Comparison of ENCODE assay signal across 8 cellular contexts in the genomic region with DNA sequence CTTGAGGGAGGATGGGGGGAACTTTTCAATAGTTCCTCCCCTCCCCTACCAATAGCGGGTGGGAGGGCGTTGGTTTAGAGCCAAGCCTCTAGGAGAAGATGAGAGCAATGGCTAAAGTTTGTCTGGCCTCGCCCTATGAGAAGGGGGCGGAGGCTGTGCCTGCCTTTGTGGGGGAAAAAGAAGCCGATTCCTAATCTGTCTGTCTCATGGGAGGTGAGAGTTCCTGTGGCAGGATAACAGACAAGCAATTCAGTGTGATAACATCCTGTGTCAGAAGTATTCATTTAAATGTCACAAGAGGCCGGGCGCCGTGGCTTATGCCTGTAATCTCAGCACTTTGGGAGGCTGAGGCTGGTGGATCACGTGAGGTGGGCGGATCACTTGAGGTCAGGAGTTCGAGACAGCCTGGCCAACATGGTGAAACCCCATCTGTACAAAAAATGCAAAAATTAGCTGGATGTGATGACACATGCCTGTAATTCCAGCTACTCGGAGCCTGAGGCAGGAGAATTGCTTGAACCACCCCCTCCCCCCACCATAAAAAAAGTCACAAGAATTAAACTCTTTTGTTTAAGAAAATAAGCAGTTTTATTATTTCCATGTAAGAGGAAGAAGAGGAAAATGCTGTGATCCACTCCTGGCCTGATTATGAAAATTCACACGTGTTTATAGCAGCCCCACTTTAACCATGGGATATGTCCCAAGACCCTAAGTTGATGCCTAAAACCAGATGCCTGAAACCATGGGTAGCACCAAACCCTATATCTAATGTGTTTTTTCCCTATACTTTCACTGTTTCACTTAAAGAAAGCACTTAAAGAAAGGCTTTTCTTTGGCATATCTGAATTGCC. TPM values are rescaled to one million over a fixed set of nuclear protein-coding genes. Genes with fewer than 3 reads are reported as not detected.
A peak's percentile ranks its signal among the peaks of the same experiment; 100 is the strongest.
DNase-seq lines count a peak whose midpoint lies in the region; ATAC-seq lines count a peak whose summit lies in the region.

No MANE protein-coding gene starts in this region.

- peak overlapping the region; percentile 93 for H3K9ac ChIP-seq in SK-N-MC (ENCODE audit: insufficient read length)
- peak overlapping the region; percentile 85 to 95 (median 95) for H3K9ac ChIP-seq in skeletal muscle tissue (ENCODE audit: low read depth in 1 of 3, low read length in 3 of 3)

- H3K4me1 ChIP-seq in right cardiac atrium (ENCODE audit: control insufficient read depth, insufficient read depth, low read length), result peaks cover 2% of the 10 kb centered on the region
- H3K4me1 ChIP-seq in skeletal muscle tissue (ENCODE audit: control insufficient read depth in 3 of 3, insufficient read depth in 3 of 3, low read length in 3 of 3), result peaks cover 25 to 50% (median 36%) of the 10 kb centered on the region in 3 donors

- peak overlapping the region; percentile 100 for H3K27ac Mint-ChIP-seq in activated naive CD4-positive, alpha-beta T cell treated with anti-CD3 and anti-CD28 coated beads, Interleukin-2, amount 50 U/mL, for 72 hours

- H3K4me3 ChIP-seq in SK-N-MC (peak overlapping the region; percentile 86), right cardiac atrium (ENCODE audit: low read length) (peak overlapping the region; percentile 94), skeletal muscle tissue (ENCODE audit: low read length in 3 of 3) (peak overlapping the region; percentile 57 to 93 (median 91))

- DNase-seq in GM03348 (ENCODE audit: low spot score) (peak; percentile 79), SK-N-MC (ENCODE audit: low read depth, low spot score) (no peak), right cardiac atrium (peak; percentile 86 to 92 (median 90)), SKM-1 treated with dmso at 0.1 percent for 144 hours (lab: John Stamatoyannopoulos, UW; ENCODE audit: unreplicated experiment) (no peak), 8988T (no peak)
- peak; percentile 82 to 94 for DNase-seq in activated naive CD4-positive, alpha-beta T cell treated with anti-CD3 and anti-CD28 coated beads, Interleukin-2, amount 50 U/mL, for 72 hours (ENCODE audit: low spot score in 2 of 2)

- WGBS in right cardiac atrium, result 16% methylated on average over 13 of the region's 13 CpGs

- no peaks in the 10 kb centered on the region for H3K9me3 ChIP-seq in SK-N-MC (ENCODE audit: low read depth, low read length)
- H3K9me3 ChIP-seq in right cardiac atrium (ENCODE audit: control insufficient read depth, low read length), result no peaks in the 10 kb centered on the region
- H3K9me3 ChIP-seq in skeletal muscle tissue (ENCODE audit: control insufficient read depth in 3 of 3, low read length in 3 of 3), result no peaks in the 10 kb centered on the region

- H3K27ac ChIP-seq in SK-N-MC (peak overlapping the region; percentile 89), right cardiac atrium (ENCODE audit: low read length) (peak overlapping the region; percentile 77), skeletal muscle tissue (ENCODE audit: low read depth, low read length) (peak overlapping the region; percentile 98)

- ATAC-seq in HG02885 (IDR thresholded peaks at IDR 0.05; ENCODE audit: poor library complexity, unreplicated experiment), result peak; percentile 48
- ATAC-seq in activated naive CD4-positive, alpha-beta T cell treated with anti-CD3 and anti-CD28 coated beads, Interleukin-2, amount 50 U/mL, for 72 hours, result peak; percentile 63 to 68
- peak; percentile 20 to 79 for ATAC-seq in right cardiac atrium

- H3K27me3 ChIP-seq in right cardiac atrium (ENCODE audit: control insufficient read depth, insufficient read depth), result no peaks in the 10 kb centered on the region
- no peaks in the 10 kb centered on the region for H3K27me3 ChIP-seq in skeletal muscle tissue (ENCODE audit: control insufficient read depth in 3 of 3, insufficient read depth in 3 of 3, low read length in 3 of 3)

- 0 out of 2 replicates have a peak, but pooled peaks cover 4% of the 10 kb centered on the region for H3K36me3 ChIP-seq in SK-N-MC (ENCODE audit: insufficient read depth, low read length)
- peaks cover 0 to 6% (median 2%) of the 10 kb centered on the region in 3 donors for H3K36me3 ChIP-seq in skeletal muscle tissue (ENCODE audit: control insufficient read depth in 3 of 3, insufficient read depth in 3 of 3, low read length in 3 of 3)

- H3K36me3 Mint-ChIP-seq in activated naive CD4-positive, alpha-beta T cell treated with anti-CD3 and anti-CD28 coated beads, Interleukin-2, amount 50 U/mL, for 72 hours, result peaks cover 26 to 47% of the 10 kb centered on the region in 2 donors

- H3K9me3 Mint-ChIP-seq in activated naive CD4-positive, alpha-beta T cell treated with anti-CD3 and anti-CD28 coated beads, Interleukin-2, amount 50 U/mL, for 72 hours, result no peaks in the 10 kb centered on the region

- intact Hi-C loops in right cardiac atrium (cut with DNase I), result no loop called here

RNA-seq across cellular contexts. Expression of gene SLFN5, which starts 1.7 kb away (rescaled TPM):
- 10 to 100 TPM; 24.3 to 68.2 TPM for total RNA-seq in activated naive CD4-positive, alpha-beta T cell treated with anti-CD3 and anti-CD28 coated beads, Interleukin-2, amount 50 U/mL, for 72 hours
- total RNA-seq in right cardiac atrium (10 to 100 TPM; 10.3 to 24.0 (median 20.1) TPM), skeletal muscle tissue (6.3 TPM)
- 3.9 TPM for polyA plus RNA-seq in right cardiac atrium

RNA-seq across cellular contexts. Expression of gene SLC35G3, which starts 50.4 kb away (rescaled TPM):
- total RNA-seq in activated naive CD4-positive, alpha-beta T cell treated with anti-CD3 and anti-CD28 coated beads, Interleukin-2, amount 50 U/mL, for 72 hours, result not detected
- total RNA-seq in right cardiac atrium (not detected), skeletal muscle tissue (not detected)
- not detected for polyA plus RNA-seq in right cardiac atrium

Comparison
In these comparisons a context has a peak if more than half of its experiments do, and no peak if none do; other contexts are left out.
1. DNase-seq: peak in GM03348 (single experiment), activated naive CD4-positive, alpha-beta T cell treated with anti-CD3 and anti-CD28 coated beads, Interleukin-2, amount 50 U/mL, for 72 hours (2 of 2) and right cardiac atrium (3 of 3); none in SK-N-MC (single experiment), SKM-1 treated with dmso at 0.1 percent for 144 hours (single experiment) and 8988T (single experiment).
2. Peak in every context shown above with its lines, with median percentiles within 50 percentile points of each other: ATAC-seq, H3K27ac ChIP-seq and H3K4me3 ChIP-seq.